In the genomic region with DNA sequence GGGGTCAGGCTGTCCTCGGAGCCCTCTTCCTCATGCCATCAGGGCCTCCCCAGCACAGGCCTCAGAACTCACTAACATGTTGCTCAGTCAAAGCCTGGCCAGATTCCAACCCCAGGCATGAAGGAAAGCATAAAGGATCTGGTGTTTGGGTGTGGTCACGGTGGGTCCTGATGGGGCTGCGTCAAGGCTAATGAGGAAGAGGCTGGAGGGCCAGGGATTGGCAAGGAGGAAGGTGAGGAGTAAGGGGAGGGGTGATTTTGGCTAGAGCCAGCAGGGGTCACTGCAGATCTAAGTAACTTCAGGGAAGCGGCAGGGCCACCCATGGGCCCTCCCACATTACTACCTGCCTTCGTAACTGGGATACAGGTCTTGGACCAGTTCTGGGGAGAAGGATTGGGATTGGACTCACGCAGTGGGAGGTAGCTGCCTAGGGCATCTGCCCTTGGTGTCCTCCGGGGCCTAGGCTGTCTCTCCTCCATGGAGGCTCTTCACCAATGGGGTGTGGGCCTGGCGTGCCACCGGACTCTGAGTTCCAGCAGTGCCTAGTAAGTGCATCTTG, we compare ENCODE assay signal across 8 cellular contexts. TPM values are rescaled to one million over a fixed set of nuclear protein-coding genes. Genes with fewer than 3 reads are reported as not detected.
A peak's percentile ranks its signal among the peaks of the same experiment; 100 is the strongest.
DNase-seq lines count a peak whose midpoint lies in the region; ATAC-seq and TF ChIP-seq lines count a peak whose summit lies in the region.

No MANE protein-coding gene starts in this region.

- H3K9me3 ChIP-seq in sigmoid colon, result no peaks in the 10 kb centered on the region

- TF ChIP-seq CTCF in sigmoid colon (IDR thresholded peaks at IDR 0.05), result peak in 3 of 4 experiments; percentile 27 to 54 (median 28)

- H3K27me3 ChIP-seq in sigmoid colon, result no peaks in the 10 kb centered on the region

- no peak overlapping the region for H3K27ac ChIP-seq in sigmoid colon

- TF ChIP-seq POLR2A in sigmoid colon (IDR thresholded peaks at IDR 0.05), result no peak

- no peaks in the 10 kb centered on the region for H3K4me1 ChIP-seq in sigmoid colon

- no peaks in the 10 kb centered on the region for H3K36me3 ChIP-seq in sigmoid colon

- no peak for TF ChIP-seq EP300 in sigmoid colon (IDR thresholded peaks at IDR 0.05)

- peak; percentile 59 for ATAC-seq in GM19438 (IDR thresholded peaks at IDR 0.05; ENCODE audit: low read depth, unreplicated experiment)
- ATAC-seq in Right ventricle myocardium superior (ENCODE audit: poor library complexity), result peak; percentile 90

- intact Hi-C loops in Right ventricle myocardium superior (cut with DNase I) (loop anchor here (5.0 kb wide), 1 partner anchor 353 kb away; no protein-coding TSS in a partner anchor), sigmoid colon (cut with DNase I) (no loop called here)

- DNase-seq in COLO829 (ENCODE audit: low spot score) (peak; percentile 60), HuH-7.5 (ENCODE audit: low spot score) (peak; percentile 68), SIG-M5 treated with dmso at 0.1 percent for 504 hours (lab: John Stamatoyannopoulos, UW; ENCODE audit: unreplicated experiment) (peak; percentile 69), Right ventricle myocardium superior (peak; percentile 75), sigmoid colon (peak; percentile 75), cortex of kidney (lab: John Stamatoyannopoulos, UW) (no peak)
- peak; percentile 24 to 51 (median 32) for DNase-seq in activated naive CD4-positive, alpha-beta T cell (lab: John Stamatoyannopoulos, UW)

- WGBS in sigmoid colon, 2 donors, result 29 to 49% methylated on average over 9 of the region's 9 CpGs

- no peak overlapping the region for H3K4me3 ChIP-seq in sigmoid colon

RNA-seq across cellular contexts. Expression of a gene that starts 36.2 kb away (rescaled TPM):
- total RNA-seq in Right ventricle myocardium superior (39.5 TPM), sigmoid colon (10 to 100 TPM; 28.8 to 43.9 (median 34.1) TPM)
- 10 to 100 TPM; 72.1 to 93.2 (median 90.2) TPM for polyA plus RNA-seq in sigmoid colon

RNA-seq across cellular contexts. Expression of a gene that starts 46.2 kb away (rescaled TPM):
- total RNA-seq in Right ventricle myocardium superior, result 230 TPM
- 10 to 100 TPM; 20.9 to 60.9 (median 28.5) TPM for total RNA-seq in sigmoid colon
- 100 to 1,000 TPM in 1 of 3 donors, 10 to 100 TPM in 2; 11.1 to 111 (median 34.8) TPM for polyA plus RNA-seq in sigmoid colon
